1 cellular context compared by ENCODE assay signal in the genomic region with DNA sequence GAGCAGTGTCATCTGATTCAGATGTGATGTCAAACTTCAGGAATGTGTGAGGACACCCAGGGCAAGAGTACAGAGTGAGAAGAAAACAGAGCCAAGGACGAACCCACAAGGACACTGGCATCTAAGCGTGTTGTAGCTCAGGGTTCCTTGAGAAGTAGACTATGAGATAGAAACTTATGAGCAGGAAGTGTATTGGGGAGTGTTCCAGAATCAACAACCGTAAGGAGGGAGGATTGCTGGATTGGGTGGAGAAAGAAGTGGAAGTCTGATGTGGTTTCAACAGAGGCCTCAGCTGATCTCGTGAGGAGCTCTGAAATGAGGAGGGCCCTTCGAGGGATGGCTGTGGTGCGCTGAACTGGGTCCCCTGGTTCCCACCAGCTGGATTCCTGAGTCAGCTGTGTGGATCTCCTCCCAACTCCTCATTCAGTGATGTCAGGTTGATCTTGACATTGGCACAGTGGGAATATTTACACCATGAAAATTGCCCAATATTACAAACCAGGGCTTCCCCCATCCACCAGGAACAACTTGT.
TF ChIP-seq lines count a peak whose summit lies in the region.

No MANE protein-coding gene starts in this region.

TF ChIP-seq in WTC11, 78 proteins besides CTCF, POLR2A, EP300 and RAD21 (continued from another document):
- TF ChIP-seq, protein P1, sequence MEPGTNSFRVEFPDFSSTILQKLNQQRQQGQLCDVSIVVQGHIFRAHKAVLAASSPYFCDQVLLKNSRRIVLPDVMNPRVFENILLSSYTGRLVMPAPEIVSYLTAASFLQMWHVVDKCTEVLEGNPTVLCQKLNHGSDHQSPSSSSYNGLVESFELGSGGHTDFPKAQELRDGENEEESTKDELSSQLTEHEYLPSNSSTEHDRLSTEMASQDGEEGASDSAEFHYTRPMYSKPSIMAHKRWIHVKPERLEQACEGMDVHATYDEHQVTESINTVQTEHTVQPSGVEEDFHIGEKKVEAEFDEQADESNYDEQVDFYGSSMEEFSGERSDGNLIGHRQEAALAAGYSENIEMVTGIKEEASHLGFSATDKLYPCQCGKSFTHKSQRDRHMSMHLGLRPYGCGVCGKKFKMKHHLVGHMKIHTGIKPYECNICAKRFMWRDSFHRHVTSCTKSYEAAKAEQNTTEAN (CRISPR knock-in tag; IDR thresholded peaks at IDR 0.05) = no peak
- TF ChIP-seq ZNF138 (CRISPR knock-in tag; conservative IDR thresholded peaks at IDR 0.05) = no peak
